Comparison of ENCODE assay signal across 24 cellular contexts in the genomic region with DNA sequence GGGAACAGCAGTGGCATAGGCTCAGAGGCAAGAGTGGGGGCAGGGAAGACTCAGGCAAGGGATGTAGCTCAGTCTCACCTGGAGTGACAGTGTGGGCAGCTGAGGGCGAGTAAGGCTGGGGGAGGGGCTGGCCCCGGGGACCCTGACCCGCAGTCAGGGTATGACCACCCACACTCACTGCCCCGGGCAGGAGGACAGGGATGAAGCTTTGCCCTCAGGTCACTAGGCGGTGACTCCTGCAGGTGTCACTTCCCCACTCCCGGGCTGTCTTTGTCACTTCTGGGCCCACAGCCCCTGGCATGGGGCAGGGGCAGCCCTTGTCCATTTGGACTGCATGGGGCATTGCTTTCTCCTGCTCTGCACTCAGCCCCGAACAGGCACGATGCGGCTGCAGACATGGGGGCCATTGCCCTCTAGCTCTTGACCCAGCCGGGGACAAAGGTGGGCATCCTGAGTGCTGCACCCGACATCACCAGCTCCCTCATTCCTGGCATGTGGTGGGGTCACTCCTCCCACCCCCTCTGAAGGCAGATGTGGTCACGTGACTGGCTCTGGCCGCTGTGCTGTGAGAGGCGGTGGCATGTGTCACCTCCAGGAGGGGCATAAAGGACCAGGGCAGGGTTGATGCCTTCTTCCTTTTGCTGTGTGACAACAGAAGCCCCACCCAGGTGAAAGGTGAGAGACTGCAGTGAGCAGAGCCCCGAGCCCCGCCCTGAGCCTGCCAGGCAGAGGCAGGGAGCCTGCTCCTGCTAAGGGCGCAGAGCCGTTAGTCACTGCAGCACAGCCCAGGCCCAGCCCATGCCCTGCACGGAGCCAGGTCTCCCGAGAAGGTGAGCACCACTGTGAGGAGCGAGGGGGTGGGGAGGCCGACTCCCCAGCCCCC.
DNase-seq lines count a peak whose midpoint lies in the region; ATAC-seq, FAIRE-seq and TF ChIP-seq lines count a peak whose summit lies in the region.
"Had no signal": no experiment of that assay in that cellular context is flagged by ENCODE, and none has a peak within 500 bp of the region (broad histone marks: within the 10 kb centered on the region; RNA-seq: fewer than 3 reads in every experiment).

No MANE protein-coding gene starts in this region.

- TF ChIP-seq EP300 in A549 (IDR thresholded peaks at IDR 0.05), result no peak

- H3K18ac ChIP-seq in mesendoderm (ENCODE audit: low read length), result no peak overlapping the region

- no peak overlapping the region for H3K27ac Mint-ChIP-seq in chondrocyte (ENCODE audit: unreplicated experiment)
- no peak overlapping the region for H3K27ac Mint-ChIP-seq in T-helper 17 cell
- H3K27ac Mint-ChIP-seq: activated CD4-positive, alpha-beta T cell treated with anti-CD3 and anti-CD28 coated beads, Interleukin-2, amount 10 ng/mL, durations not matched to agents 7 days and 5 days; memory B cell; natural killer cell had no signal

- H3K4me3 ChIP-seq in A549 (no peak overlapping the region), mesendoderm (ENCODE audit: low read length) (no peak overlapping the region)
- H3K4me3 ChIP-seq: dorsolateral prefrontal cortex, ovary, right lobe of liver had no signal

- no peak for DNase-seq in A549 (ENCODE audit: low read depth in 1 of 2, low spot score in 1 of 2)
- DNase-seq in HT-29 (ENCODE audit: low spot score), result peak; percentile 73
- peak; percentile 83 for DNase-seq in chondrocyte (ENCODE audit: low spot score)
- DNase-seq in mesendoderm, result peak; percentile 27
- DNase-seq in SIG-M5 treated with dmso at 0.1 percent for 504 hours (lab: John Stamatoyannopoulos, UW; ENCODE audit: unreplicated experiment), result no peak
- no peak for DNase-seq in T-helper 17 cell
- DNase-seq: activated CD4-positive, alpha-beta T cell treated with anti-CD3 and anti-CD28 coated beads, Interleukin-2, amount 10 ng/mL, durations not matched to agents 7 days and 5 days; amniotic stem cell; foreskin fibroblast; H7; hippocampal formation; natural killer cell; NCI-H1417; NCI-H510A; T-helper 1 cell had no signal

- no peaks in the 10 kb centered on the region for H3K9me3 ChIP-seq in A549
- H3K9me3 ChIP-seq in T-helper 17 cell (ENCODE audit: control insufficient read depth, low read length, poor library complexity, severe bottlenecking), result no peaks in the 10 kb centered on the region
- H3K9me3 ChIP-seq: ovary, right lobe of liver had no signal

- no peak overlapping the region for H4K5ac ChIP-seq in mesendoderm (ENCODE audit: low read length)

- H4K8ac ChIP-seq in mesendoderm (ENCODE audit: low read depth, low read length), result no peak overlapping the region

- no peak overlapping the region for H3K9ac ChIP-seq in mesendoderm (ENCODE audit: low read length)

- H3K79me1 ChIP-seq in mesendoderm (ENCODE audit: low read length), result no peaks in the 10 kb centered on the region

- H2BK5ac ChIP-seq in mesendoderm (ENCODE audit: low read length), result no peak overlapping the region

- ATAC-seq in A549, result peak in 1 of 2 experiments; percentile 70; a peak in 3 of 6 replicates
- no peak for ATAC-seq in HG02588 (IDR thresholded peaks at IDR 0.05; ENCODE audit: unreplicated experiment)
- no peak for ATAC-seq in T-helper 17 cell
- no peak for ATAC-seq in HG02870 (IDR thresholded peaks at IDR 0.05; ENCODE audit: unreplicated experiment)
- ATAC-seq: natural killer cell, right lobe of liver had no signal

- H3K4me2 ChIP-seq in A549 (no peak overlapping the region), mesendoderm (ENCODE audit: low read length) (no peak overlapping the region)

- WGBS in A549 (ENCODE audit: missing lambda C conversion rate), result 6% methylated on average over 3 of the region's 22 CpGs
- no CpG with 5 or more reads among the region's 22 CpGs for WGBS in mesendoderm (ENCODE audit: extremely low coverage, insufficient coverage, low lambda C conversion rate)

- no peak overlapping the region for H3K4ac ChIP-seq in mesendoderm (ENCODE audit: low read depth, low read length)

- H3K9me3 Mint-ChIP-seq in chondrocyte (ENCODE audit: low read depth), result no peaks in the 10 kb centered on the region
- H3K9me3 Mint-ChIP-seq: memory B cell, natural killer cell had no signal

- TF ChIP-seq RAD21 in A549 (conservative IDR thresholded peaks at IDR 0.05 in 1 of 2, IDR thresholded peaks at IDR 0.05 in 1 of 2), result no peak

- no peak overlapping the region for H3K23ac ChIP-seq in mesendoderm (ENCODE audit: low read length)

- no peaks in the 10 kb centered on the region for H3K27me3 ChIP-seq in mesendoderm (ENCODE audit: insufficient read depth, low read length, poor library complexity)
- H3K27me3 ChIP-seq: ovary, right lobe of liver had no signal

- H3K27ac ChIP-seq in A549 (no peak overlapping the region), mesendoderm (ENCODE audit: low read depth, low read length) (no peak overlapping the region)
- H3K27ac ChIP-seq: dorsolateral prefrontal cortex, epithelial cell of prostate, ovary, right lobe of liver had no signal

- no peak overlapping the region for H2AK5ac ChIP-seq in mesendoderm (ENCODE audit: low read length)

- H3K36me3 Mint-ChIP-seq in chondrocyte (ENCODE audit: low read depth), result no peaks in the 10 kb centered on the region
- H3K36me3 Mint-ChIP-seq in T-helper 17 cell (ENCODE audit: low read depth), result no peaks in the 10 kb centered on the region
- H3K36me3 Mint-ChIP-seq: memory B cell, natural killer cell had no signal

- CTCF ChIA-PET in A549 (lab: Yijun Ruan, JAX), result no interaction called here

- no peak overlapping the region for H2BK120ac ChIP-seq in mesendoderm (ENCODE audit: low read depth, low read length)

- no peak for FAIRE-seq in A549 (lab: Jason Lieb, UNC)
- FAIRE-seq: GM12891, islet of Langerhans had no signal

- H3K79me2 ChIP-seq in mesendoderm (ENCODE audit: control insufficient read depth, insufficient read depth, low read length), result no peaks in the 10 kb centered on the region

- no peaks in the 10 kb centered on the region for H3K4me1 ChIP-seq in A549
- no peaks in the 10 kb centered on the region for H3K4me1 ChIP-seq in mesendoderm (ENCODE audit: control insufficient read depth, low read depth, low read length)

- no peak for TF ChIP-seq POLR2A in A549 (IDR thresholded peaks at IDR 0.05; ENCODE audit: low read length)

- H3K36me3 ChIP-seq in mesendoderm (ENCODE audit: control insufficient read depth, insufficient read depth, low read length), result no peaks in the 10 kb centered on the region
- H3K36me3 ChIP-seq: ovary, right lobe of liver had no signal

- peak overlapping the region; percentile 17 for H3K56ac ChIP-seq in mesendoderm (ENCODE audit: low read length)

- POLR2A ChIA-PET in A549 (lab: Yijun Ruan, JAX), result no interaction called here

- no peaks in the 10 kb centered on the region for H3K4me1 Mint-ChIP-seq in chondrocyte (ENCODE audit: low read depth)
- H3K4me1 Mint-ChIP-seq in T-helper 17 cell, result no peaks in the 10 kb centered on the region
- H3K4me1 Mint-ChIP-seq: activated CD4-positive, alpha-beta T cell treated with anti-CD3 and anti-CD28 coated beads, Interleukin-2, amount 10 ng/mL, durations not matched to agents 7 days and 5 days; memory B cell; natural killer cell had no signal

- peaks cover 22% of the 10 kb centered on the region for H3K27me3 Mint-ChIP-seq in chondrocyte (ENCODE audit: low read depth)
- peaks cover 16% of the 10 kb centered on the region for H3K27me3 Mint-ChIP-seq in T-helper 17 cell
- H3K27me3 Mint-ChIP-seq: activated CD4-positive, alpha-beta T cell treated with anti-CD3 and anti-CD28 coated beads, Interleukin-2, amount 10 ng/mL, durations not matched to agents 7 days and 5 days had no signal

- TF ChIP-seq CTCF in A549 (IDR thresholded peaks at IDR 0.05), result no peak
- no peak for TF ChIP-seq CTCF in chondrocyte (IDR thresholded peaks at IDR 0.05)

- H3K4me3 Mint-ChIP-seq in chondrocyte (ENCODE audit: unreplicated experiment) (no peak overlapping the region), T-helper 17 cell (no peak overlapping the region)
- H3K4me3 Mint-ChIP-seq: activated CD4-positive, alpha-beta T cell treated with anti-CD3 and anti-CD28 coated beads, Interleukin-2, amount 10 ng/mL, durations not matched to agents 7 days and 5 days; memory B cell; natural killer cell had no signal

- no peak overlapping the region for H2BK15ac ChIP-seq in mesendoderm (replicated peaks; ENCODE audit: low read depth)

TF ChIP-seq in A549, 52 proteins besides CTCF, POLR2A, EP300 and RAD21 (continues in another document):
- TF ChIP-seq, protein P1, sequence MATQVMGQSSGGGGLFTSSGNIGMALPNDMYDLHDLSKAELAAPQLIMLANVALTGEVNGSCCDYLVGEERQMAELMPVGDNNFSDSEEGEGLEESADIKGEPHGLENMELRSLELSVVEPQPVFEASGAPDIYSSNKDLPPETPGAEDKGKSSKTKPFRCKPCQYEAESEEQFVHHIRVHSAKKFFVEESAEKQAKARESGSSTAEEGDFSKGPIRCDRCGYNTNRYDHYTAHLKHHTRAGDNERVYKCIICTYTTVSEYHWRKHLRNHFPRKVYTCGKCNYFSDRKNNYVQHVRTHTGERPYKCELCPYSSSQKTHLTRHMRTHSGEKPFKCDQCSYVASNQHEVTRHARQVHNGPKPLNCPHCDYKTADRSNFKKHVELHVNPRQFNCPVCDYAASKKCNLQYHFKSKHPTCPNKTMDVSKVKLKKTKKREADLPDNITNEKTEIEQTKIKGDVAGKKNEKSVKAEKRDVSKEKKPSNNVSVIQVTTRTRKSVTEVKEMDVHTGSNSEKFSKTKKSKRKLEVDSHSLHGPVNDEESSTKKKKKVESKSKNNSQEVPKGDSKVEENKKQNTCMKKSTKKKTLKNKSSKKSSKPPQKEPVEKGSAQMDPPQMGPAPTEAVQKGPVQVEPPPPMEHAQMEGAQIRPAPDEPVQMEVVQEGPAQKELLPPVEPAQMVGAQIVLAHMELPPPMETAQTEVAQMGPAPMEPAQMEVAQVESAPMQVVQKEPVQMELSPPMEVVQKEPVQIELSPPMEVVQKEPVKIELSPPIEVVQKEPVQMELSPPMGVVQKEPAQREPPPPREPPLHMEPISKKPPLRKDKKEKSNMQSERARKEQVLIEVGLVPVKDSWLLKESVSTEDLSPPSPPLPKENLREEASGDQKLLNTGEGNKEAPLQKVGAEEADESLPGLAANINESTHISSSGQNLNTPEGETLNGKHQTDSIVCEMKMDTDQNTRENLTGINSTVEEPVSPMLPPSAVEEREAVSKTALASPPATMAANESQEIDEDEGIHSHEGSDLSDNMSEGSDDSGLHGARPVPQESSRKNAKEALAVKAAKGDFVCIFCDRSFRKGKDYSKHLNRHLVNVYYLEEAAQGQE (IDR thresholded peaks at IDR 0.05), result no peak
- no peak for TF ChIP-seq GATA3 (IDR thresholded peaks at IDR 0.05; ENCODE audit: borderline replicate concordance)
- TF ChIP-seq, protein P2, sequence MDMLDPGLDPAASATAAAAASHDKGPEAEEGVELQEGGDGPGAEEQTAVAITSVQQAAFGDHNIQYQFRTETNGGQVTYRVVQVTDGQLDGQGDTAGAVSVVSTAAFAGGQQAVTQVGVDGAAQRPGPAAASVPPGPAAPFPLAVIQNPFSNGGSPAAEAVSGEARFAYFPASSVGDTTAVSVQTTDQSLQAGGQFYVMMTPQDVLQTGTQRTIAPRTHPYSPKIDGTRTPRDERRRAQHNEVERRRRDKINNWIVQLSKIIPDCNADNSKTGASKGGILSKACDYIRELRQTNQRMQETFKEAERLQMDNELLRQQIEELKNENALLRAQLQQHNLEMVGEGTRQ (IDR thresholded peaks at IDR 0.05), result peak; percentile 35; the same call in 1 of the 2 replicates
- TF ChIP-seq FOSB (CRISPR knock-in tag; IDR thresholded peaks at IDR 0.05), result no peak
- TF ChIP-seq HOXB13 (CRISPR knock-in tag; IDR thresholded peaks at IDR 0.05; ENCODE audit: low read depth), result no peak

Comparison
In these comparisons a context has a peak if more than half of its experiments do, and no peak if none do; other contexts are left out.
1. DNase-seq: peak in HT-29 (single experiment), chondrocyte (single experiment) and mesendoderm (single experiment); none in A549 (0 of 2), SIG-M5 treated with dmso at 0.1 percent for 504 hours (single experiment) and T-helper 17 cell (0 of 3).